ENCODE assay signal across 15 cellular contexts in genomic region chr7:24831240-24831639, GRCh38.
A peak's percentile ranks its signal among the peaks of the same experiment; 100 is the strongest.
DNase-seq lines count a peak whose midpoint lies in the region; ATAC-seq and TF ChIP-seq lines count a peak whose summit lies in the region.
"Had no signal": no experiment of that assay in that cellular context is flagged by ENCODE, and none has a peak within 500 bp of the region (broad histone marks: within the 10 kb centered on the region; RNA-seq: fewer than 3 reads in every experiment).

No MANE protein-coding gene starts in this region.

- no peaks in the 10 kb centered on the region for H3K27me3 ChIP-seq in adipocyte (replicated peaks; ENCODE audit: control insufficient read depth, insufficient read depth, low read length)
- H3K27me3 ChIP-seq: tibial nerve had no signal

- no peak overlapping the region for H3K4me3 ChIP-seq in adipocyte (ENCODE audit: low read length)
- H3K4me3 ChIP-seq: SK-N-MC, tibial nerve had no signal

- DNase-seq in CD14-positive monocyte (ENCODE audit: low spot score) = no peak
- peak; percentile 71 to 76 for DNase-seq in Kasumi-1 (lab: John Stamatoyannopoulos, UW)
- DNase-seq in adipocyte (ENCODE audit: low read depth) = peak; percentile 42
- peak; percentile 45 for DNase-seq in medulla oblongata (ENCODE audit: extremely low spot score)
- DNase-seq in NCI-H446 treated with DMSO at 0.1 percent for 48 hours (lab: John Stamatoyannopoulos, UW) = no peak
- DNase-seq in NCI-H2107 treated with DMSO at 0.1 percent for 48 hours (lab: John Stamatoyannopoulos, UW; ENCODE audit: unreplicated experiment) = no peak
- DNase-seq in AG08396 (ENCODE audit: low spot score) = no peak
- DNase-seq: activated CD8-positive, alpha-beta memory T cell treated with anti-CD3 and anti-CD28 coated beads, Interleukin-2, amount 50 U/mL, for 48 hours; hippocampal formation; NCI-H2029; stimulated activated CD4-positive, alpha-beta T cell treated with anti-CD3 and anti-CD28 coated beads, Interleukin-1b, Interleukin-23, amount 100 ng/mL, for 48 hours had no signal

- no peaks in the 10 kb centered on the region for H3K9me3 ChIP-seq in adipocyte (ENCODE audit: control insufficient read depth, low read length)
- H3K9me3 ChIP-seq: tibial nerve had no signal

- intact Hi-C loops in CD14-positive monocyte (cut with micrococcal nuclease) = loop anchor here (10.0 kb wide), 2 partner anchors 46 to 154 kb away; partner anchors contain the start of gene OSBPL3 (in 1 of the 2)

- H3K36me3 Mint-ChIP-seq in CD14-positive monocyte = peaks cover 6 to 14% of the 10 kb centered on the region in 2 donors

- H3K27ac Mint-ChIP-seq in CD14-positive monocyte = peak overlapping the region; percentile 86 to 96 (median 94)
- H3K27ac Mint-ChIP-seq: nephron had no signal

- H3K27me3 Mint-ChIP-seq in CD14-positive monocyte (ENCODE audit: low read depth in 3 of 3) = peaks cover 0 to 1% (median 0%) of the 10 kb centered on the region in 3 donors

- ATAC-seq in GM19023 (IDR thresholded peaks at IDR 0.05; ENCODE audit: unreplicated experiment) = no peak

- peak overlapping the region; percentile 34 to 58 for H3K4me3 Mint-ChIP-seq in CD14-positive monocyte
- H3K4me3 Mint-ChIP-seq: nephron had no signal

- peak overlapping the region; percentile 2 for H3K9ac ChIP-seq in adipocyte (ENCODE audit: low read length)

- H3K4me1 ChIP-seq in adipocyte (ENCODE audit: control insufficient read depth, insufficient read depth, low read length) = peaks cover 17% of the 10 kb centered on the region

- no peaks in the 10 kb centered on the region for H3K9me3 Mint-ChIP-seq in CD14-positive monocyte
- H3K9me3 Mint-ChIP-seq: nephron had no signal

- peaks cover 79% of the 10 kb centered on the region for H3K4me1 Mint-ChIP-seq in CD14-positive monocyte

- H3K36me3 ChIP-seq in adipocyte (ENCODE audit: control insufficient read depth, insufficient read depth, low read length, severe bottlenecking) = peaks cover 8% of the 10 kb centered on the region
- H3K36me3 ChIP-seq: tibial nerve had no signal

- no peak for TF ChIP-seq CTCF in CD14-positive monocyte (IDR thresholded peaks at IDR 0.05)

Comparison
In these comparisons a context has a peak if more than half of its experiments do, and no peak if none do; other contexts are left out.
1. DNase-seq: peak in Kasumi-1 (2 of 2), adipocyte (single experiment) and medulla oblongata (single experiment); none in CD14-positive monocyte (single experiment), NCI-H446 treated with DMSO at 0.1 percent for 48 hours (single experiment), NCI-H2107 treated with DMSO at 0.1 percent for 48 hours (single experiment) and AG08396 (single experiment).